1 cellular context compared by ENCODE assay signal in the genomic region with DNA sequence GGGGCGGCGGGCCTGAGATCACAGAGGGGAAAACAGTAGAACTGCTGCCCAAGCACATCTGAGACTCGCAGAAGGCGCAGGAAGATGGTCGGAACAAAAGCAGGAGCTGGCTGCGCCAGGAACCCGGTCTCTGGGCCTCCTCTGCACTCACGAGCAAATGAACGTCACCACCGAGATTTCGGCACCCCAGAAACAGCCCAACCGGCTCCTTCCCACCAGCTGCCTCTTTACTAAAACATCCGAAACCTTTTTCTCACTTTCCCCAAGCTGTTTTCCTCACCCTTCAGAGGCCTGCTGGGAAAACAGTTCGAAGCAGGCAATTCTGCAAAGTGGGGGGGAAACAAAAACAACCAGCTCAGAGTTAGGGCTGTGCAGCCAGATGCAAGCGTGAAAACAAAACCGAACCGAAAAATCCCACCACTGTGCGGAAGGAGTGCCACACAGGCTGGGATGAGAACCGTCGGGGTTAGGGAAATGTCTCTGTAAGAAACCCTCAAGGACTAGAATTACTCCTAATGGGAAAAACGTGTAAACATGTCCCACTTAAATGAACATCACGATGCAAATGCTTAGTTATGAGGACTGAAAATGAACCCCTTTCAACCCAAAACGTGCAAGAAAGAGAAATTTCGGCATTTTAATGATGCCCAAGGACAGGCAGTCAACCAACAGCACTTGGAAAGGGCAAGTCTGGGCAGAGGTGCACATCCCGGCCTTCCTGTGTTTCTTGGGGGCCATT.
TF ChIP-seq lines count a peak whose summit lies in the region.

No MANE protein-coding gene starts in this region.

TF ChIP-seq in SK-N-SH, 30 proteins besides CTCF, POLR2A, EP300 and RAD21 (continued from another document):
- TF ChIP-seq, protein P1, sequence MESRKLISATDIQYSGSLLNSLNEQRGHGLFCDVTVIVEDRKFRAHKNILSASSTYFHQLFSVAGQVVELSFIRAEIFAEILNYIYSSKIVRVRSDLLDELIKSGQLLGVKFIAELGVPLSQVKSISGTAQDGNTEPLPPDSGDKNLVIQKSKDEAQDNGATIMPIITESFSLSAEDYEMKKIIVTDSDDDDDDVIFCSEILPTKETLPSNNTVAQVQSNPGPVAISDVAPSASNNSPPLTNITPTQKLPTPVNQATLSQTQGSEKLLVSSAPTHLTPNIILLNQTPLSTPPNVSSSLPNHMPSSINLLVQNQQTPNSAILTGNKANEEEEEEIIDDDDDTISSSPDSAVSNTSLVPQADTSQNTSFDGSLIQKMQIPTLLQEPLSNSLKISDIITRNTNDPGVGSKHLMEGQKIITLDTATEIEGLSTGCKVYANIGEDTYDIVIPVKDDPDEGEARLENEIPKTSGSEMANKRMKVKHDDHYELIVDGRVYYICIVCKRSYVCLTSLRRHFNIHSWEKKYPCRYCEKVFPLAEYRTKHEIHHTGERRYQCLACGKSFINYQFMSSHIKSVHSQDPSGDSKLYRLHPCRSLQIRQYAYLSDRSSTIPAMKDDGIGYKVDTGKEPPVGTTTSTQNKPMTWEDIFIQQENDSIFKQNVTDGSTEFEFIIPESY (IDR thresholded peaks at IDR 0.05; ENCODE audit: borderline replicate concordance, low read depth), result no peak
TF ChIP-seq in SK-N-SH: peak in this region for 0.
